In genomic region chr1:234922987-234923386, GRCh38 we compare ENCODE assay signal across 20 cellular contexts.
"Had no signal": no experiment of that assay in that cellular context is flagged by ENCODE, and none has a peak within 500 bp of the region (broad histone marks: within the 10 kb centered on the region; RNA-seq: fewer than 3 reads in every experiment).

No MANE protein-coding gene starts in this region.

- DNase-seq: activated CD4-positive, alpha-beta T cell treated with anti-CD3 and anti-CD28 coated beads, Interleukin-2, amount 10 ng/mL, durations not matched to agents 24 days and 14 days; activated CD4-positive, CD25-positive, alpha-beta regulatory T cell; activated CD8-positive, alpha-beta T cell treated with anti-CD3 and anti-CD28 coated beads, Interleukin-2, amount 10 ng/mL, durations not matched to agents 7 days and 5 days; activated naive CD4-positive, alpha-beta T cell treated with Interleukin-2 at 50 U/mL for 16 hours; activated T-cell treated with anti-CD3 and anti-CD28 coated beads, Interleukin-2, amount 50 U/mL, for 48 hours; amygdala; cerebellar nuclear complex; effector CD4-positive, alpha-beta T cell; foreskin melanocyte; glutamatergic neuron; immature natural killer cell; occipital lobe; stimulated activated CD4-positive, alpha-beta T cell treated with anti-CD3 and anti-CD28 coated beads, Interleukin-15, amount 100 ng/mL, for 24 hours; stimulated activated naive CD4-positive, alpha-beta T cell; T1000; upper lobe of right lung had no signal

- H3K9me3 Mint-ChIP-seq: immature natural killer cell had no signal

- ATAC-seq: activated CD8-positive, alpha-beta T cell treated with anti-CD3 and anti-CD28 coated beads, Interleukin-2, amount 10 ng/mL, durations not matched to agents 7 days and 5 days; right lobe of liver; upper lobe of right lung had no signal

- H3K27me3 ChIP-seq: hepatocyte, right lobe of liver, testis, upper lobe of right lung had no signal

- H3K9me3 ChIP-seq: right lobe of liver, testis, upper lobe of right lung had no signal

- H3K36me3 ChIP-seq: right lobe of liver, upper lobe of right lung had no signal

- H3K27me3 Mint-ChIP-seq: activated CD4-positive, alpha-beta T cell treated with anti-CD3 and anti-CD28 coated beads, Interleukin-2, amount 10 ng/mL, durations not matched to agents 24 days and 14 days had no signal

- H3K27ac ChIP-seq: hepatocyte, testis, upper lobe of right lung had no signal

- H3K4me3 ChIP-seq: hepatocyte, right lobe of liver, smooth muscle cell, testis, upper lobe of right lung had no signal

- H3K4me3 Mint-ChIP-seq: activated CD4-positive, alpha-beta T cell treated with anti-CD3 and anti-CD28 coated beads, Interleukin-2, amount 10 ng/mL, durations not matched to agents 24 days and 14 days; activated CD8-positive, alpha-beta T cell treated with anti-CD3 and anti-CD28 coated beads, Interleukin-2, amount 10 ng/mL, durations not matched to agents 7 days and 5 days; immature natural killer cell had no signal

- H3K36me3 Mint-ChIP-seq: immature natural killer cell had no signal
